11 cellular contexts compared by ENCODE assay signal in the genomic region with DNA sequence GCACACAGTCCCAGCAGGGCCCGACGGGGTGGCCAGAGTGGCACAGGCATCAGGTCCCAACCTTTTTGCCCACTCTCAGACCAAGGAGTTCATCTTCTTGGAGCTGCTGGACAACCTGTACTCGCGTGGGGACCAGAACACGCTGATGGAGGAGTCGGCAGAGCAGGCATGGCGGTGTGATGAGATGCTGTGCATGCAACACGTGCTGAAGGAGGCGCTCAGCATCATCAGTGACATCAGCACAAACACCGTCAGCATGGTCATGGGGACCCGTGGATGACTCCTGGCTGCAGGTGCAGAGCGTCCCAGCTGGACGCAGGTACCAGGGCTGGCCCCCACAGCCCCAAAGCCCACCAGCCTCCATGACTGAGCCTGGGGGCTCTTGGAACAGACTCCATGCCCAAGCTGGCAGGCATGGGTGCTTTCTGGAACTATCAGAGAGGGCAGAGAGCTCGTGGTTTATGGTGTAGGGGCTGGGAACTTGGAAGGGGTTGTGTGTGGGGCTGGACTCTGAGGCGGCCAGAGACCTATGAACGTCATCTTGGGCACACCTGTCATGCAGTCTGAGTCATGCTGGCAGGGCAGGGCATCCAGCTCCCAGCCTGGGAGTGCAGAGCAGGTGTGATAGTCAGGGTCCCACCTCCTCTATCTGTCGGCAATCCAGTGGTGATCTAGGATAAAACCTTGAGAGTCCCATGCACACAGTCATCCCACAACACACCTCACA.
"Had no signal": no experiment of that assay in that cellular context is flagged by ENCODE, and none has a peak within 500 bp of the region (broad histone marks: within the 10 kb centered on the region; RNA-seq: fewer than 3 reads in every experiment).

No MANE protein-coding gene starts in this region.

- H3K27ac ChIP-seq: cardiac muscle cell, psoas muscle, right lobe of liver, upper lobe of left lung had no signal

- H3K9me3 ChIP-seq: psoas muscle, right lobe of liver, upper lobe of left lung had no signal

- H3K4me1 ChIP-seq: psoas muscle, right lobe of liver had no signal

- H3K4me3 ChIP-seq: cardiac muscle cell, psoas muscle, right lobe of liver, upper lobe of left lung had no signal

- ATAC-seq: psoas muscle; right lobe of liver; stimulated activated naive CD8-positive, alpha-beta T cell treated with anti-CD3 and anti-CD28 coated beads, Interleukin-15, amount 100 ng/mL, for 72 hours had no signal

- FAIRE-seq: kidney had no signal

- DNase-seq: activated CD4-positive, CD25-positive, alpha-beta regulatory T cell treated with anti-CD3 and anti-CD28 coated beads, Interleukin-2, amount 50 U/mL, for 72 hours; activated T-cell treated with anti-CD3 and anti-CD28 coated beads, Interleukin-2, amount 50 U/mL, for 24 hours; hippocampal formation; kidney; nephron progenitor cell; occipital lobe; psoas muscle; right lobe of liver; stimulated activated naive CD8-positive, alpha-beta T cell treated with anti-CD3 and anti-CD28 coated beads, Interleukin-15, amount 100 ng/mL, for 72 hours had no signal

- H3K27me3 ChIP-seq: cardiac muscle cell, right lobe of liver, upper lobe of left lung had no signal

- H3K36me3 ChIP-seq: cardiac muscle cell, right lobe of liver, upper lobe of left lung had no signal
